In the genomic region with DNA sequence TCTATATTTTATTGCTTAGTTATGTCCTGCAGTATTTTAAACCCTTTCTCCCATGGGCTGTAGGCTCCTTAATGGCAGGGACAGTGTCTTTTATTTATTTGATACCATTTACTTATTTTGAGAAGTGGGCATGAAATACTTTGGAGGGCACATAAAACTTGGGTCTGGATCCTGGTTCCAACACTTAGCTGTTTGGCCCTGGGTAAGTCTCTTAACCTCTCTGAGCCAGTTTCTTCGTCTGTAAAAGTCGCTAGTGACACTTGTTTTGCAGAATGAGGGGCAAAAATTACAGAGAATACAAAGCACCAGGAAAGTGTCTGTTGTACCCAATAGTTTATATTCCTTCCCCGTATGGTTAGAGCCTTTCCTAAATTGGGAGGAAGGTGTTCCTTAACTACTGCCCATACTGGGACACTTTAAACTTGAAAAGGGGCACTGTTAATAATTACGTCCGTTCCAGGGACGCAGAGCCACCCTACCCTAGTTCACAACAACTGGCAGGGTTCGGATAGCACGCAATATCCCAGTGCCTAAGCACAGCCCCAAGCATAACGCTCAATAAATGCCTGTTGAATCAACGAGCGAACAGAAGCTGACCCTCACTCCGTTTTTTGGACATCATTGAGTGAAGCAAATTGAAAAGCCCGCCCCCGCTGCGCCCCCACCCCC, we compare ENCODE assay signal across 1 cellular context.
A peak's percentile ranks its signal among the peaks of the same experiment; 100 is the strongest.
TF ChIP-seq lines count a peak whose summit lies in the region.

No MANE protein-coding gene starts in this region.

TF ChIP-seq in K562, 482 proteins besides CTCF, POLR2A, EP300 and RAD21:
- TF ChIP-seq YY1 (IDR thresholded peaks at IDR 0.05; ENCODE audit: borderline replicate concordance in 1 of 3, control insufficient read depth in 1 of 3, extremely low read depth in 1 of 3, insufficient read depth in 3 of 3, insufficient read length in 1 of 3, insufficient replicate concordance in 2 of 3, low read depth in 1 of 3, low read length in 2 of 3) (no peak), ARNT (IDR thresholded peaks at IDR 0.05) (0 out of 4 replicates have a peak, but pooled peaks of 1 of the 2 experiments have one; percentile 23), GATAD2B (IDR thresholded peaks at IDR 0.05; ENCODE audit: borderline replicate concordance) (peak; percentile 35; the same call in 1 of the 2 replicates), ZFP36 (IDR thresholded peaks at IDR 0.05; ENCODE audit: low read depth, low read length, partially characterized antibody) (peak; percentile 75), CREB1 (IDR thresholded peaks at IDR 0.05) (no peak), CREB1 (CRISPR knock-in tag; IDR thresholded peaks at IDR 0.05) (0 out of 2 replicates have a peak, but pooled peaks have one; percentile 9), BCOR (IDR thresholded peaks at IDR 0.05) (peak; percentile 89), RBM25 (IDR thresholded peaks at IDR 0.05; ENCODE audit: low read depth, low read length, severe bottlenecking) (peak; percentile 98), BRD9 (IDR thresholded peaks at IDR 0.05; ENCODE audit: low read depth, partially characterized antibody) (peak; percentile 18), KDM1A (IDR thresholded peaks at IDR 0.05) (peak; percentile 67 to 74), HDAC2 (IDR thresholded peaks at IDR 0.05) (peak; percentile 62), MCM3 (IDR thresholded peaks at IDR 0.05) (no peak), RCOR1 (IDR thresholded peaks at IDR 0.05; ENCODE audit: borderline replicate concordance in 1 of 2, low read depth in 2 of 2, low read length in 2 of 2) (peak in 1 of 2 experiments; percentile 31; a peak in 1 of 4 replicates), NEUROD1 (IDR thresholded peaks at IDR 0.05; ENCODE audit: borderline replicate concordance, low read depth, low read length, partially characterized antibody) (no peak), KAT7 (CRISPR knock-in tag; IDR thresholded peaks at IDR 0.05; ENCODE audit: borderline replicate concordance) (0 out of 2 replicates have a peak, but pooled peaks have one; percentile 11), ZNF589 (CRISPR knock-in tag; IDR thresholded peaks at IDR 0.05; ENCODE audit: low read depth) (0 out of 2 replicates have a peak, but pooled peaks have one; percentile 13), ZNF780A (CRISPR knock-in tag; IDR thresholded peaks at IDR 0.05) (no peak), PRDM10 (IDR thresholded peaks at IDR 0.05; ENCODE audit: partially characterized antibody) (no peak), SPI1 (IDR thresholded peaks at IDR 0.05; ENCODE audit: borderline replicate concordance, low read depth, low read length) (no peak), ZNF143 (CRISPR knock-in tag; IDR thresholded peaks at IDR 0.05) (0 out of 2 replicates have a peak, but pooled peaks have one; percentile 25), ADNP (tag; IDR thresholded peaks at IDR 0.05) (0 out of 2 replicates have a peak, but pooled peaks have one; percentile 42), COPS2 (conservative IDR thresholded peaks at IDR 0.05) (no peak), ZNF217 (CRISPR knock-in tag; IDR thresholded peaks at IDR 0.05) (no peak), XRCC5 (IDR thresholded peaks at IDR 0.05; ENCODE audit: low read depth, low read length) (no peak)
- TF ChIP-seq, protein P1, sequence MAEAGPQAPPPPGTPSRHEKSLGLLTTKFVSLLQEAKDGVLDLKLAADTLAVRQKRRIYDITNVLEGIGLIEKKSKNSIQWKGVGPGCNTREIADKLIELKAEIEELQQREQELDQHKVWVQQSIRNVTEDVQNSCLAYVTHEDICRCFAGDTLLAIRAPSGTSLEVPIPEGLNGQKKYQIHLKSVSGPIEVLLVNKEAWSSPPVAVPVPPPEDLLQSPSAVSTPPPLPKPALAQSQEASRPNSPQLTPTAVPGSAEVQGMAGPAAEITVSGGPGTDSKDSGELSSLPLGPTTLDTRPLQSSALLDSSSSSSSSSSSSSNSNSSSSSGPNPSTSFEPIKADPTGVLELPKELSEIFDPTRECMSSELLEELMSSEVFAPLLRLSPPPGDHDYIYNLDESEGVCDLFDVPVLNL (CRISPR knock-in tag; IDR thresholded peaks at IDR 0.05; ENCODE audit: low read depth) = 0 out of 2 replicates have a peak, but pooled peaks have one; percentile 30
- TF ChIP-seq, protein P2, sequence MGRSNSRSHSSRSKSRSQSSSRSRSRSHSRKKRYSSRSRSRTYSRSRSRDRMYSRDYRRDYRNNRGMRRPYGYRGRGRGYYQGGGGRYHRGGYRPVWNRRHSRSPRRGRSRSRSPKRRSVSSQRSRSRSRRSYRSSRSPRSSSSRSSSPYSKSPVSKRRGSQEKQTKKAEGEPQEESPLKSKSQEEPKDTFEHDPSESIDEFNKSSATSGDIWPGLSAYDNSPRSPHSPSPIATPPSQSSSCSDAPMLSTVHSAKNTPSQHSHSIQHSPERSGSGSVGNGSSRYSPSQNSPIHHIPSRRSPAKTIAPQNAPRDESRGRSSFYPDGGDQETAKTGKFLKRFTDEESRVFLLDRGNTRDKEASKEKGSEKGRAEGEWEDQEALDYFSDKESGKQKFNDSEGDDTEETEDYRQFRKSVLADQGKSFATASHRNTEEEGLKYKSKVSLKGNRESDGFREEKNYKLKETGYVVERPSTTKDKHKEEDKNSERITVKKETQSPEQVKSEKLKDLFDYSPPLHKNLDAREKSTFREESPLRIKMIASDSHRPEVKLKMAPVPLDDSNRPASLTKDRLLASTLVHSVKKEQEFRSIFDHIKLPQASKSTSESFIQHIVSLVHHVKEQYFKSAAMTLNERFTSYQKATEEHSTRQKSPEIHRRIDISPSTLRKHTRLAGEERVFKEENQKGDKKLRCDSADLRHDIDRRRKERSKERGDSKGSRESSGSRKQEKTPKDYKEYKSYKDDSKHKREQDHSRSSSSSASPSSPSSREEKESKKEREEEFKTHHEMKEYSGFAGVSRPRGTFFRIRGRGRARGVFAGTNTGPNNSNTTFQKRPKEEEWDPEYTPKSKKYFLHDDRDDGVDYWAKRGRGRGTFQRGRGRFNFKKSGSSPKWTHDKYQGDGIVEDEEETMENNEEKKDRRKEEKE (IDR thresholded peaks at IDR 0.05; ENCODE audit: borderline replicate concordance in 1 of 2, control insufficient read depth in 1 of 2, low read depth in 2 of 2, low read length in 1 of 2) = no peak
- TF ChIP-seq, protein P3, sequence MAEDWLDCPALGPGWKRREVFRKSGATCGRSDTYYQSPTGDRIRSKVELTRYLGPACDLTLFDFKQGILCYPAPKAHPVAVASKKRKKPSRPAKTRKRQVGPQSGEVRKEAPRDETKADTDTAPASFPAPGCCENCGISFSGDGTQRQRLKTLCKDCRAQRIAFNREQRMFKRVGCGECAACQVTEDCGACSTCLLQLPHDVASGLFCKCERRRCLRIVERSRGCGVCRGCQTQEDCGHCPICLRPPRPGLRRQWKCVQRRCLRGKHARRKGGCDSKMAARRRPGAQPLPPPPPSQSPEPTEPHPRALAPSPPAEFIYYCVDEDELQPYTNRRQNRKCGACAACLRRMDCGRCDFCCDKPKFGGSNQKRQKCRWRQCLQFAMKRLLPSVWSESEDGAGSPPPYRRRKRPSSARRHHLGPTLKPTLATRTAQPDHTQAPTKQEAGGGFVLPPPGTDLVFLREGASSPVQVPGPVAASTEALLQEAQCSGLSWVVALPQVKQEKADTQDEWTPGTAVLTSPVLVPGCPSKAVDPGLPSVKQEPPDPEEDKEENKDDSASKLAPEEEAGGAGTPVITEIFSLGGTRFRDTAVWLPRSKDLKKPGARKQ (CRISPR knock-in tag; IDR thresholded peaks at IDR 0.05) = peak; percentile 29; the same call in 1 of the 2 replicates
- TF ChIP-seq, protein P4, sequence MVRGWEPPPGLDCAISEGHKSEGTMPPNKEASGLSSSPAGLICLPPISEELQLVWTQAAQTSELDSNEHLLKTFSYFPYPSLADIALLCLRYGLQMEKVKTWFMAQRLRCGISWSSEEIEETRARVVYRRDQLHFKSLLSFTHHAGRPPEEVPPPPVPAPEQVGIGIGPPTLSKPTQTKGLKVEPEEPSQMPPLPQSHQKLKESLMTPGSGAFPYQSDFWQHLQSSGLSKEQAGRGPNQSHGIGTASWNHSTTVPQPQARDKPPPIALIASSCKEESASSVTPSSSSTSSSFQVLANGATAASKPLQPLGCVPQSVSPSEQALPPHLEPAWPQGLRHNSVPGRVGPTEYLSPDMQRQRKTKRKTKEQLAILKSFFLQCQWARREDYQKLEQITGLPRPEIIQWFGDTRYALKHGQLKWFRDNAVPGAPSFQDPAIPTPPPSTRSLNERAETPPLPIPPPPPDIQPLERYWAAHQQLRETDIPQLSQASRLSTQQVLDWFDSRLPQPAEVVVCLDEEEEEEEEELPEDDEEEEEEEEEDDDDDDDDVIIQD (CRISPR knock-in tag; IDR thresholded peaks at IDR 0.05) = no peak
- TF ChIP-seq, protein P5, sequence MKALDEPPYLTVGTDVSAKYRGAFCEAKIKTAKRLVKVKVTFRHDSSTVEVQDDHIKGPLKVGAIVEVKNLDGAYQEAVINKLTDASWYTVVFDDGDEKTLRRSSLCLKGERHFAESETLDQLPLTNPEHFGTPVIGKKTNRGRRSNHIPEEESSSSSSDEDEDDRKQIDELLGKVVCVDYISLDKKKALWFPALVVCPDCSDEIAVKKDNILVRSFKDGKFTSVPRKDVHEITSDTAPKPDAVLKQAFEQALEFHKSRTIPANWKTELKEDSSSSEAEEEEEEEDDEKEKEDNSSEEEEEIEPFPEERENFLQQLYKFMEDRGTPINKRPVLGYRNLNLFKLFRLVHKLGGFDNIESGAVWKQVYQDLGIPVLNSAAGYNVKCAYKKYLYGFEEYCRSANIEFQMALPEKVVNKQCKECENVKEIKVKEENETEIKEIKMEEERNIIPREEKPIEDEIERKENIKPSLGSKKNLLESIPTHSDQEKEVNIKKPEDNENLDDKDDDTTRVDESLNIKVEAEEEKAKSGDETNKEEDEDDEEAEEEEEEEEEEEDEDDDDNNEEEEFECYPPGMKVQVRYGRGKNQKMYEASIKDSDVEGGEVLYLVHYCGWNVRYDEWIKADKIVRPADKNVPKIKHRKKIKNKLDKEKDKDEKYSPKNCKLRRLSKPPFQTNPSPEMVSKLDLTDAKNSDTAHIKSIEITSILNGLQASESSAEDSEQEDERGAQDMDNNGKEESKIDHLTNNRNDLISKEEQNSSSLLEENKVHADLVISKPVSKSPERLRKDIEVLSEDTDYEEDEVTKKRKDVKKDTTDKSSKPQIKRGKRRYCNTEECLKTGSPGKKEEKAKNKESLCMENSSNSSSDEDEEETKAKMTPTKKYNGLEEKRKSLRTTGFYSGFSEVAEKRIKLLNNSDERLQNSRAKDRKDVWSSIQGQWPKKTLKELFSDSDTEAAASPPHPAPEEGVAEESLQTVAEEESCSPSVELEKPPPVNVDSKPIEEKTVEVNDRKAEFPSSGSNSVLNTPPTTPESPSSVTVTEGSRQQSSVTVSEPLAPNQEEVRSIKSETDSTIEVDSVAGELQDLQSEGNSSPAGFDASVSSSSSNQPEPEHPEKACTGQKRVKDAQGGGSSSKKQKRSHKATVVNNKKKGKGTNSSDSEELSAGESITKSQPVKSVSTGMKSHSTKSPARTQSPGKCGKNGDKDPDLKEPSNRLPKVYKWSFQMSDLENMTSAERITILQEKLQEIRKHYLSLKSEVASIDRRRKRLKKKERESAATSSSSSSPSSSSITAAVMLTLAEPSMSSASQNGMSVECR (CRISPR knock-in tag; IDR thresholded peaks at IDR 0.05) = 0 out of 2 replicates have a peak, but pooled peaks have one; percentile 43
